19 cellular contexts compared by ENCODE assay signal in genomic region chr4:162682651-162683050, GRCh38.
"Had no signal": no experiment of that assay in that cellular context is flagged by ENCODE, and none has a peak within 500 bp of the region (broad histone marks: within the 10 kb centered on the region; RNA-seq: fewer than 3 reads in every experiment).

No MANE protein-coding gene starts in this region.

- H3K9me3 ChIP-seq: adrenal gland, body of pancreas, neutrophil, testis, upper lobe of right lung had no signal

- H3K27me3 ChIP-seq: adrenal gland, body of pancreas, heart left ventricle, neutrophil, sigmoid colon, stomach, testis, upper lobe of right lung had no signal

- DNase-seq: activated CD4-positive, alpha-beta memory T cell treated with anti-CD3 and anti-CD28 coated beads, Interleukin-2, amount 10 ng/mL, durations not matched to agents 7 days and 5 days; activated effector memory CD4-positive, alpha-beta T cell treated with Interleukin-2 at 50 U/mL for 16 hours; activated T-cell treated with anti-CD3 and anti-CD28 coated beads, Interleukin-2, amount 50 U/mL, for 24 hours; adrenal gland; body of pancreas; effector memory CD4-positive, alpha-beta T cell; heart left ventricle; mucosa of descending colon; naive thymus-derived CD8-positive, alpha-beta T cell; sigmoid colon; stimulated activated CD4-positive, alpha-beta T cell treated with anti-CD3 and anti-CD28 coated beads, Interleukin-12 subunit alpha, Interleukin-12 subunit beta, amount 100 ng/mL, for 4 hours; stimulated activated CD4-positive, alpha-beta T cell treated with anti-CD3 and anti-CD28 coated beads, Interleukin-2, amount 100 ng/mL, for 24 hours; stomach; T-helper 1 cell; T1000; testis; upper lobe of right lung had no signal

- H3K4me3 ChIP-seq: adrenal gland, body of pancreas, heart left ventricle, mucosa of descending colon, sigmoid colon, stomach, testis, upper lobe of right lung had no signal

- H3K36me3 ChIP-seq: adrenal gland, heart left ventricle, neutrophil, sigmoid colon, stomach, upper lobe of right lung had no signal

- ATAC-seq: body of pancreas; heart left ventricle; left lobe of liver; mucosa of descending colon; naive thymus-derived CD8-positive, alpha-beta T cell; upper lobe of right lung had no signal
